In the genomic region with DNA sequence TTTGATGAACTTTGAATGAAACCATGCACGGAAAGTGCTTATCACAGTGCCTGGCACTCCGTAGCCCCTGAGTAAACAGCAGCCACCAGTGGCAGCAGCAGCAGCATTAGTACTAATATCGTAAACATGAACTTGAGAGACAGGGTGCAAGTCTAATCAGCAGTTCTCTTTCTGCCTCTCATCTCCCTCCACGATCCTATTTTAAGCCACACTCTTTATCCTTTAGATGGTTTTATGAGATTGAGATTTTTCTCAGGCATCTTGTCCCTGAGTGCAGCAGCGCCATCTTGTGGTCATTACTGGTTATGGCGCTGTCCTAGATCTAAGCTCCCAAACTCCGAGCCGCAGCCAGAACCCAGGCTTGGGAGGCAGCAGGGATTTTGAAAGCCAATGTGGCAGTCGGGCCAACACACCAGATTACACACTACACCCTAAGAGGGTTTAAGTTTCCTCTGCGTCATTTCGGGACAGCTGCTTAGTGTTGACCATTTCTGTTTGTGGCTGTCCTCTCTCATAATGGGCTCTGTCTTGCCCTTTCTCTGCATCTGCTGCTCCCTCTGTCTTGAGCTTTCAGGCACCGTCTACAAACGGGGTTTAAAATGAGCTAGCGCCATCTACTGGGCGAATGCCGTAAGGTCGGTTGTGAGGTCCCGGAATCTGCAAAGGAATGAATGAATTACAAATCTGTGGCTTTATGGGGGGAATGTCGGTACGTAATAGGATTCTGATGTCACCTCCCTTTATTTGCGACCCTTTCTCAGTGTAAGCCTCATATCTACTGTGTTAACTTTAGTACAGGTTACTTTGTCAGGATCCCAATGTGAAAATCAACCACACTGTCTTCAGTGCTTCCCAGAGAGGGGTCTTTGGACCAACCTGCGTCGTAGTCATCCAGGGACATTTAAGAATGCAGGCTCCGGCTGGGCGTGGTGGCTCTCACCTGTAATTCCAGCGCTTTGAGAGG, we compare ENCODE assay signal across 8 cellular contexts.
A peak's percentile ranks its signal among the peaks of the same experiment; 100 is the strongest.
DNase-seq lines count a peak whose midpoint lies in the region; ATAC-seq and TF ChIP-seq lines count a peak whose summit lies in the region.

No MANE protein-coding gene starts in this region.

- no peaks in the 10 kb centered on the region for H3K79me2 ChIP-seq in PC-9 (ENCODE audit: low read depth)

- H3K27ac Mint-ChIP-seq in naive thymus-derived CD8-positive, alpha-beta T cell, result peak overlapping the region; percentile 40 to 94 (median 82)
- H3K27ac Mint-ChIP-seq in stimulated activated naive B cell treated with anti-CD40 and anti-IgM and Interleukin-4, amounts not matched to agents 10 μg/mL and 1 μg/mL and 100 μg/mL, for 72 hours, result peak overlapping the region; percentile 76

- no peaks in the 10 kb centered on the region for H4K20me1 ChIP-seq in PC-9 (ENCODE audit: insufficient read depth)

- DNase-seq in DMS79 treated with DMSO at 0.1 percent for 48 hours (lab: John Stamatoyannopoulos, UW), result peak; percentile 64
- DNase-seq in KG1 (lab: John Stamatoyannopoulos, UW), result peak; percentile 97
- DNase-seq in PC-9, result peak; percentile 70 to 78
- peak; percentile 67 for DNase-seq in activated T-helper 1 cell treated with Interleukin-2 at 50 U/mL for 16 hours (ENCODE audit: low read depth)
- DNase-seq in fibroblast of mammary gland (ENCODE audit: low read depth), result peak; percentile 89
- peak; percentile 64 to 97 (median 83) for DNase-seq in naive thymus-derived CD8-positive, alpha-beta T cell
- peak; percentile 75 for DNase-seq in stimulated activated naive B cell treated with anti-CD40 and anti-IgM and Interleukin-4, amounts not matched to agents 10 μg/mL and 1 μg/mL and 100 μg/mL, for 72 hours

- H3K4me3 Mint-ChIP-seq in naive thymus-derived CD8-positive, alpha-beta T cell, result peak overlapping the region; percentile 67 to 88 (median 78)
- peak overlapping the region; percentile 72 to 75 for H3K4me3 Mint-ChIP-seq in stimulated activated naive B cell treated with anti-CD40 and anti-IgM and Interleukin-4, amounts not matched to agents 10 μg/mL and 1 μg/mL and 100 μg/mL, for 72 hours

- H3K36me3 Mint-ChIP-seq in naive thymus-derived CD8-positive, alpha-beta T cell, result peaks cover 0 to 2% (median 0%) of the 10 kb centered on the region in 3 donors
- H3K36me3 Mint-ChIP-seq in stimulated activated naive B cell treated with anti-CD40 and anti-IgM and Interleukin-4, amounts not matched to agents 10 μg/mL and 1 μg/mL and 100 μg/mL, for 72 hours, result no peaks in the 10 kb centered on the region

- peak; percentile 93 for TF ChIP-seq CTCF in PC-9 (conservative IDR thresholded peaks at IDR 0.05)
- TF ChIP-seq CTCF in fibroblast of mammary gland (conservative IDR thresholded peaks at IDR 0.05; ENCODE audit: control insufficient read depth, insufficient read depth, low read depth, low read length), result peak; percentile 81

- CTCF ChIA-PET in PC-9 (lab: Charles Lee), result interaction anchor here (0.5 to 1.8 kb wide), 22 partner anchors 8 to 851 kb away, joined by 3 to 20 read pairs (median 4); partner anchors contain the start of gene CNEP1R1

- POLR2A ChIA-PET in PC-9 (lab: Charles Lee; ENCODE audit: unreplicated experiment), result interaction anchor here (0.5 to 0.7 kb wide), 3 partner anchors 65 to 438 kb away, joined by 3 to 7 read pairs (median 4); no protein-coding TSS in a partner anchor
- POLR2A ChIA-PET in naive thymus-derived CD8-positive, alpha-beta T cell (lab: Charles Lee), result interaction anchor here (0.6 to 1.5 kb wide), 4 partner anchors 84 to 741 kb away, joined by 3 to 5 read pairs (median 3); partner anchors contain the start of gene HEATR3

- H3K27ac ChIP-seq in PC-9, result no peak overlapping the region

- peaks cover 10% of the 10 kb centered on the region; the same call in 1 of the 2 replicates for H3K27me3 ChIP-seq in PC-9 (ENCODE audit: insufficient read depth, low read depth)

- H3K4me2 ChIP-seq in PC-9, result peak overlapping the region; percentile 72

- H3K9me3 ChIP-seq in PC-9 (ENCODE audit: insufficient read depth, low read depth), result no peaks in the 10 kb centered on the region

- peak; percentile 80 for ATAC-seq in GM21786 (IDR thresholded peaks at IDR 0.05; ENCODE audit: unreplicated experiment)
- ATAC-seq in naive thymus-derived CD8-positive, alpha-beta T cell, result peak; percentile 96 to 97
- ATAC-seq in stimulated activated naive B cell treated with anti-CD40 and anti-IgM and Interleukin-4, amounts not matched to agents 10 μg/mL and 1 μg/mL and 100 μg/mL, for 72 hours (replicated peaks), result peak; percentile 87 to 95

- H3K9me3 Mint-ChIP-seq in naive thymus-derived CD8-positive, alpha-beta T cell, result no peaks in the 10 kb centered on the region
- H3K9me3 Mint-ChIP-seq in stimulated activated naive B cell treated with anti-CD40 and anti-IgM and Interleukin-4, amounts not matched to agents 10 μg/mL and 1 μg/mL and 100 μg/mL, for 72 hours, result no peaks in the 10 kb centered on the region

- H3K36me3 ChIP-seq in PC-9 (ENCODE audit: low read depth), result no peaks in the 10 kb centered on the region

- intact Hi-C loops in PC-9 (cut with micrococcal nuclease; ENCODE audit: unreplicated experiment), result loop anchor here (1.0 to 2.0 kb wide), 8 partner anchors 135 to 1398 kb away; partner anchors contain the start of gene CNEP1R1

- H2AFZ ChIP-seq in PC-9, result peak overlapping the region; percentile 72

- H3K4me1 Mint-ChIP-seq in naive thymus-derived CD8-positive, alpha-beta T cell, result peaks cover 8 to 15% (median 12%) of the 10 kb centered on the region in 4 donors
- H3K4me1 Mint-ChIP-seq in stimulated activated naive B cell treated with anti-CD40 and anti-IgM and Interleukin-4, amounts not matched to agents 10 μg/mL and 1 μg/mL and 100 μg/mL, for 72 hours, result peaks cover 22 to 38% of the 10 kb centered on the region in 2 donors

- no TSS peak for BruUV-seq in PC-9 (replicated peaks; lab: Mats Ljungman, UMichigan)

- no peaks in the 10 kb centered on the region for H3K4me1 ChIP-seq in PC-9 (replicated peaks; ENCODE audit: insufficient read depth)

- no peaks in the 10 kb centered on the region for H3K27me3 Mint-ChIP-seq in naive thymus-derived CD8-positive, alpha-beta T cell
- peaks cover 5 to 12% of the 10 kb centered on the region in 2 donors for H3K27me3 Mint-ChIP-seq in stimulated activated naive B cell treated with anti-CD40 and anti-IgM and Interleukin-4, amounts not matched to agents 10 μg/mL and 1 μg/mL and 100 μg/mL, for 72 hours

- H3K4me3 ChIP-seq in PC-9, result peak overlapping the region; percentile 37; the same call in 1 of the 2 replicates
- H3K4me3 ChIP-seq in fibroblast of mammary gland (ENCODE audit: control insufficient read depth, low read depth, low read length), result peak overlapping the region; percentile 47

- no peaks in the 10 kb centered on the region for H3K9me2 ChIP-seq in PC-9 (ENCODE audit: insufficient read depth)

- H3F3A ChIP-seq in PC-9 (ENCODE audit: insufficient read depth, low read depth), result no peaks in the 10 kb centered on the region
